ENCODE assay signal across 9 cellular contexts in genomic region chr22:29308791-29309262, GRCh38. TPM values are rescaled to one million over a fixed set of nuclear protein-coding genes. Genes with fewer than 3 reads are reported as not detected.
DNase-seq lines count a peak whose midpoint lies in the region; ATAC-seq and TF ChIP-seq lines count a peak whose summit lies in the region.
"Had no signal": no experiment of that assay in that cellular context is flagged by ENCODE, and none has a peak within 500 bp of the region (broad histone marks: within the 10 kb centered on the region; RNA-seq: fewer than 3 reads in every experiment).

No MANE protein-coding gene starts in this region.

- H3K27me3 Mint-ChIP-seq in activated T-helper 1 cell treated with anti-CD3 and anti-CD28 coated beads, Interleukin-12 subunit alpha, Interleukin-12 subunit beta, Interleukin-2, Interleukin-4 antibody, amounts not matched to agents 30 ng/mL and 10 ng/mL and 1 ng/mL, durations not matched to agents 14 hours and 24 hours and 36 hours (ENCODE audit: insufficient read depth): peaks cover 22% of the 10 kb centered on the region

- intact Hi-C loops in activated T-helper 1 cell treated with anti-CD3 and anti-CD28 coated beads, Interleukin-12 subunit alpha, Interleukin-12 subunit beta, Interleukin-2, Interleukin-4 antibody, amounts not matched to agents 30 ng/mL and 10 ng/mL and 1 ng/mL, durations not matched to agents 14 hours and 24 hours and 36 hours (cut with micrococcal nuclease): loop anchor here (5.0 kb wide), 1 partner anchor 78 kb away; the partner anchor contains the start of gene AP1B1
- intact Hi-C loops in tibial artery (cut with DNase I; ENCODE audit: low total_unique reads): loop anchor here (5.0 kb wide), 2 partner anchors 42 to 78 kb away; partner anchors contain the start of genes AP1B1, EWSR1 and RHBDD3

- H3K27ac Mint-ChIP-seq in activated T-helper 1 cell treated with anti-CD3 and anti-CD28 coated beads, Interleukin-12 subunit alpha, Interleukin-12 subunit beta, Interleukin-2, Interleukin-4 antibody, amounts not matched to agents 30 ng/mL and 10 ng/mL and 1 ng/mL, durations not matched to agents 14 hours and 24 hours and 36 hours: no peak overlapping the region

- H3K27me3 ChIP-seq in gastroesophageal sphincter (peaks cover 9% of the 10 kb centered on the region), tibial artery (peaks cover 0 to 10% of the 10 kb centered on the region in 2 donors)

- H3K4me1 Mint-ChIP-seq in activated T-helper 1 cell treated with anti-CD3 and anti-CD28 coated beads, Interleukin-12 subunit alpha, Interleukin-12 subunit beta, Interleukin-2, Interleukin-4 antibody, amounts not matched to agents 30 ng/mL and 10 ng/mL and 1 ng/mL, durations not matched to agents 14 hours and 24 hours and 36 hours (ENCODE audit: low read depth): peaks cover 3% of the 10 kb centered on the region

- no peaks in the 10 kb centered on the region for H3K36me3 ChIP-seq in gastroesophageal sphincter
- H3K36me3 ChIP-seq in tibial artery: no peaks in the 10 kb centered on the region
- H3K36me3 ChIP-seq: cardiac muscle cell had no signal

- DNase-seq in activated T-cell treated with anti-CD3 and anti-CD28 coated beads, Interleukin-2, amount 50 U/mL, for 48 hours: peak; percentile 47 to 59
- DNase-seq in activated T-cell treated with anti-CD3 and anti-CD28 coated beads for 4 hours: no peak
- no peak for DNase-seq in activated T-helper 1 cell treated with anti-CD3 and anti-CD28 coated beads, Interleukin-12 subunit alpha, Interleukin-12 subunit beta, Interleukin-2, Interleukin-4 antibody, amounts not matched to agents 30 ng/mL and 10 ng/mL and 1 ng/mL, durations not matched to agents 14 hours and 24 hours and 36 hours (ENCODE audit: low spot score)
- peak in 1 of 2 donors; percentile 70 for DNase-seq in tibial artery
- DNase-seq in iPS-NIHi7 (ENCODE audit: extremely low spot score): no peak

- ATAC-seq in gastroesophageal sphincter: no peak
- ATAC-seq in GM18502 (IDR thresholded peaks at IDR 0.05; ENCODE audit: poor library complexity, unreplicated experiment): no peak
- ATAC-seq in GM21529 (IDR thresholded peaks at IDR 0.05; ENCODE audit: unreplicated experiment): no peak

- TF ChIP-seq CTCF in gastroesophageal sphincter (IDR thresholded peaks at IDR 0.05): no peak
- TF ChIP-seq CTCF in tibial artery (IDR thresholded peaks at IDR 0.05): no peak

- TF ChIP-seq POLR2A in gastroesophageal sphincter (IDR thresholded peaks at IDR 0.05): no peak

- H3K9me3 Mint-ChIP-seq in activated T-helper 1 cell treated with anti-CD3 and anti-CD28 coated beads, Interleukin-12 subunit alpha, Interleukin-12 subunit beta, Interleukin-2, Interleukin-4 antibody, amounts not matched to agents 30 ng/mL and 10 ng/mL and 1 ng/mL, durations not matched to agents 14 hours and 24 hours and 36 hours: no peaks in the 10 kb centered on the region

- H3K36me3 Mint-ChIP-seq in activated T-helper 1 cell treated with anti-CD3 and anti-CD28 coated beads, Interleukin-12 subunit alpha, Interleukin-12 subunit beta, Interleukin-2, Interleukin-4 antibody, amounts not matched to agents 30 ng/mL and 10 ng/mL and 1 ng/mL, durations not matched to agents 14 hours and 24 hours and 36 hours (ENCODE audit: low read depth): no peaks in the 10 kb centered on the region

- H3K9me3 ChIP-seq in gastroesophageal sphincter: no peaks in the 10 kb centered on the region
- no peaks in the 10 kb centered on the region for H3K9me3 ChIP-seq in tibial artery

- no CpG with 5 or more reads among the region's 13 CpGs for WGBS in gastroesophageal sphincter (ENCODE audit: low coverage in 1 of 2), 2 donors

- no peak for TF ChIP-seq EP300 in gastroesophageal sphincter (IDR thresholded peaks at IDR 0.05)

- H3K27ac ChIP-seq in gastroesophageal sphincter (peak overlapping the region; percentile 4 to 97 (median 94)), tibial artery (peak overlapping the region; percentile 89 to 91)
- H3K27ac ChIP-seq: cardiac muscle cell had no signal

- H3K4me1 ChIP-seq in gastroesophageal sphincter (peaks cover 3 to 81% (median 54%) of the 10 kb centered on the region in 3 donors), tibial artery (peaks cover 7 to 59% (median 56%) of the 10 kb centered on the region in 4 donors)

- peak overlapping the region in 1 of 2 donors; percentile 95 for H3K4me3 ChIP-seq in gastroesophageal sphincter
- H3K4me3 ChIP-seq in tibial artery: peak overlapping the region; percentile 93 to 96
- H3K4me3 ChIP-seq: cardiac muscle cell had no signal

- peak overlapping the region; percentile 30 for H3K4me3 Mint-ChIP-seq in activated T-helper 1 cell treated with anti-CD3 and anti-CD28 coated beads, Interleukin-12 subunit alpha, Interleukin-12 subunit beta, Interleukin-2, Interleukin-4 antibody, amounts not matched to agents 30 ng/mL and 10 ng/mL and 1 ng/mL, durations not matched to agents 14 hours and 24 hours and 36 hours

RNA-seq across cellular contexts. Expression of gene GAS2L1, which starts 2.4 kb away (rescaled TPM):
- 2.6 and 3.2 TPM in 2 replicates for total RNA-seq in activated T-helper 1 cell treated with anti-CD3 and anti-CD28 coated beads, Interleukin-12 subunit alpha, Interleukin-12 subunit beta, Interleukin-2, Interleukin-4 antibody, amounts not matched to agents 30 ng/mL and 10 ng/mL and 1 ng/mL, durations not matched to agents 14 hours and 24 hours and 36 hours
- 10 to 100 TPM; 17.8 to 65.5 (median 36.8) TPM for total RNA-seq in gastroesophageal sphincter

RNA-seq across cellular contexts. Expression of gene RASL10A, which starts 6.7 kb away (rescaled TPM):
- total RNA-seq in activated T-helper 1 cell treated with anti-CD3 and anti-CD28 coated beads, Interleukin-12 subunit alpha, Interleukin-12 subunit beta, Interleukin-2, Interleukin-4 antibody, amounts not matched to agents 30 ng/mL and 10 ng/mL and 1 ng/mL, durations not matched to agents 14 hours and 24 hours and 36 hours: 0.15 and 0.65 TPM in 2 replicates
- under 1 TPM in 3 of 4 donors, not detected in 1; 0.40 to 0.73 (median 0.72) TPM for total RNA-seq in gastroesophageal sphincter

RNA-seq across cellular contexts. Expression of gene EWSR1, which starts 40.8 kb away (rescaled TPM):
- 454 and 463 TPM in 2 replicates for total RNA-seq in activated T-helper 1 cell treated with anti-CD3 and anti-CD28 coated beads, Interleukin-12 subunit alpha, Interleukin-12 subunit beta, Interleukin-2, Interleukin-4 antibody, amounts not matched to agents 30 ng/mL and 10 ng/mL and 1 ng/mL, durations not matched to agents 14 hours and 24 hours and 36 hours
- 100 to 1,000 TPM; 169 to 209 (median 204) TPM for total RNA-seq in gastroesophageal sphincter

RNA-seq across cellular contexts. Expression of gene RHBDD3, which starts 41.0 kb away (rescaled TPM):
- total RNA-seq in activated T-helper 1 cell treated with anti-CD3 and anti-CD28 coated beads, Interleukin-12 subunit alpha, Interleukin-12 subunit beta, Interleukin-2, Interleukin-4 antibody, amounts not matched to agents 30 ng/mL and 10 ng/mL and 1 ng/mL, durations not matched to agents 14 hours and 24 hours and 36 hours: 53.3 and 59.4 TPM in 2 replicates
- total RNA-seq in gastroesophageal sphincter: 10 to 100 TPM in 3 of 4 donors, 1 to 10 TPM in 1; 7.2 to 27.7 (median 19.6) TPM

Comparison
In these comparisons a context has a peak if more than half of its experiments do, and no peak if none do; other contexts are left out.
1. DNase-seq: peak in activated T-cell treated with anti-CD3 and anti-CD28 coated beads, Interleukin-2, amount 50 U/mL, for 48 hours (2 of 2); none in activated T-cell treated with anti-CD3 and anti-CD28 coated beads for 4 hours (single experiment), activated T-helper 1 cell treated with anti-CD3 and anti-CD28 coated beads, Interleukin-12 subunit alpha, Interleukin-12 subunit beta, Interleukin-2, Interleukin-4 antibody, amounts not matched to agents 30 ng/mL and 10 ng/mL and 1 ng/mL, durations not matched to agents 14 hours and 24 hours and 36 hours (single experiment) and iPS-NIHi7 (single experiment).